8 cellular contexts compared by ENCODE assay signal in the genomic region with DNA sequence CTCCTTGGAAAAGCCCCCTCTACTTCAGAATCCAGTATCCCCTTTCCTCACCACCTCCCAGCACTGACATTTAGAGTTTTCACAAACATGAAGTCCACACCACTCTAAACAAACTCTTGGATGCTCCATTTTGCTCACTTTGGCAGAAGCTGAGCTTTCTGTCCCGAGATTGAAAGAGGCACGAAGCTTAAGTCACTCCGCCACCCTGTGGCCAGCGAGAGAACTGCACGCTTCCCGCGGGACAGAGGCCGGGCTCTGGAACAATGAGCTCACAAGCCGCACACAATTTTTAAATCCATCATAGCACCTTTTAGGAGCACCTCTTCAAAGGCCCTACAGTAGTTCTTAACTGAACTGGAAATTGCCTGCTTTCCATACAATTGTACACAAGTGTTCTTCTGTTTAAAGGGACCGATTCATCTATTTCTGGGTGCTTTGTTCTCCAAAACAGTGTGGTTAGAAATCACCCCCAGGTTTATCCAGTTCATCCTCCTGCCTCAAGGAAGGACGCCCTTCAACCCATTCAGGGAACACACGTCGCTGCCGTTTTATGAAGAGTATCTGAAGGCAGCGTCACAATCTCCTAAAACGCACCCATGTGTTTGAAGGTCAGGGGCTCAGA.
DNase-seq lines count a peak whose midpoint lies in the region; ATAC-seq and TF ChIP-seq lines count a peak whose summit lies in the region.

No MANE protein-coding gene starts in this region.

- H3K4me2 ChIP-seq in DND-41 (ENCODE audit: insufficient read depth, low read length): no peak overlapping the region

- intact Hi-C loops in left lung (cut with DNase I): no loop called here

- H3K9ac ChIP-seq in DND-41 (ENCODE audit: low read depth, low read length): no peak overlapping the region

- no peaks in the 10 kb centered on the region for H3K27me3 ChIP-seq in DND-41 (ENCODE audit: insufficient read depth, low read length, poor library complexity)
- H3K27me3 ChIP-seq in left lung: peaks cover 0 to 12% of the 10 kb centered on the region in 2 donors

- no peaks in the 10 kb centered on the region for H3K9me3 ChIP-seq in DND-41 (ENCODE audit: insufficient read depth, low read length, severe bottlenecking)
- no peaks in the 10 kb centered on the region for H3K9me3 ChIP-seq in left lung

- H2AFZ ChIP-seq in DND-41 (ENCODE audit: low read depth, low read length): no peak overlapping the region

- no peaks in the 10 kb centered on the region for H4K20me1 ChIP-seq in DND-41 (ENCODE audit: insufficient read depth, low read length)

- peak; percentile 77 for ATAC-seq in DND-41 (ENCODE audit: insufficient read depth, low read depth)
- ATAC-seq in HG02885 (IDR thresholded peaks at IDR 0.05; ENCODE audit: poor library complexity, unreplicated experiment): peak; percentile 57
- ATAC-seq in left lung: peak; percentile 96
- no peak for ATAC-seq in HG03439 (IDR thresholded peaks at IDR 0.05; ENCODE audit: unreplicated experiment)

- H3K36me3 ChIP-seq in DND-41 (ENCODE audit: insufficient read depth, low read length): no peaks in the 10 kb centered on the region
- no peaks in the 10 kb centered on the region for H3K36me3 ChIP-seq in left lung

- H3K4me1 ChIP-seq in DND-41 (ENCODE audit: insufficient read depth, low read length) (no peaks in the 10 kb centered on the region; the same call in 1 of the 2 replicates), left lung (peaks cover 0 to 6% of the 10 kb centered on the region in 2 donors)

- no peak overlapping the region for H3K4me3 ChIP-seq in DND-41 (ENCODE audit: low read depth in 1 of 2, low read length in 2 of 2)
- H3K4me3 ChIP-seq in left lung: no peak overlapping the region

- no peaks in the 10 kb centered on the region for H3K79me2 ChIP-seq in DND-41 (ENCODE audit: insufficient read depth, low read length)

- DNase-seq in DND-41: peak; percentile 67
- peak; percentile 5 for DNase-seq in NCI-H446 treated with DMSO at 0.1 percent for 48 hours (lab: John Stamatoyannopoulos, UW)
- peak; percentile 62 to 66 for DNase-seq in activated CD4-positive, alpha-beta T cell treated with anti-CD3 and anti-CD28 coated beads for 24 hours (ENCODE audit: low read depth in 2 of 2)
- DNase-seq in cerebellar cortex (ENCODE audit: low spot score): peak; percentile 80
- peak; percentile 70 to 91 for DNase-seq in left lung
- DNase-seq in stimulated activated CD4-positive, alpha-beta T cell treated with anti-CD3 and anti-CD28 coated beads, Interleukin-4, amount 100 ng/mL, for 24 hours: peak; percentile 80

- no peak overlapping the region for H3K27ac ChIP-seq in DND-41 (ENCODE audit: low read length)
- no peak overlapping the region for H3K27ac ChIP-seq in left lung

- TF ChIP-seq CTCF in DND-41 (IDR thresholded peaks at IDR 0.05; ENCODE audit: borderline replicate concordance, extremely low read depth, low read length, poor library complexity, severe bottlenecking): peak; percentile 94
- TF ChIP-seq CTCF in left lung (IDR thresholded peaks at IDR 0.05): peak; percentile 97 to 98

Comparison
In these comparisons a context has a peak if more than half of its experiments do, and no peak if none do; other contexts are left out.
1. DNase-seq: peak in every context shown above with its lines; median percentile 80 in left lung; 80 in cerebellar cortex; 80 in stimulated activated CD4-positive, alpha-beta T cell treated with anti-CD3 and anti-CD28 coated beads, Interleukin-4, amount 100 ng/mL, for 24 hours; 67 in DND-41; 64 in activated CD4-positive, alpha-beta T cell treated with anti-CD3 and anti-CD28 coated beads for 24 hours; 5 in NCI-H446 treated with DMSO at 0.1 percent for 48 hours.